ENCODE assay signal across 13 cellular contexts in the genomic region with DNA sequence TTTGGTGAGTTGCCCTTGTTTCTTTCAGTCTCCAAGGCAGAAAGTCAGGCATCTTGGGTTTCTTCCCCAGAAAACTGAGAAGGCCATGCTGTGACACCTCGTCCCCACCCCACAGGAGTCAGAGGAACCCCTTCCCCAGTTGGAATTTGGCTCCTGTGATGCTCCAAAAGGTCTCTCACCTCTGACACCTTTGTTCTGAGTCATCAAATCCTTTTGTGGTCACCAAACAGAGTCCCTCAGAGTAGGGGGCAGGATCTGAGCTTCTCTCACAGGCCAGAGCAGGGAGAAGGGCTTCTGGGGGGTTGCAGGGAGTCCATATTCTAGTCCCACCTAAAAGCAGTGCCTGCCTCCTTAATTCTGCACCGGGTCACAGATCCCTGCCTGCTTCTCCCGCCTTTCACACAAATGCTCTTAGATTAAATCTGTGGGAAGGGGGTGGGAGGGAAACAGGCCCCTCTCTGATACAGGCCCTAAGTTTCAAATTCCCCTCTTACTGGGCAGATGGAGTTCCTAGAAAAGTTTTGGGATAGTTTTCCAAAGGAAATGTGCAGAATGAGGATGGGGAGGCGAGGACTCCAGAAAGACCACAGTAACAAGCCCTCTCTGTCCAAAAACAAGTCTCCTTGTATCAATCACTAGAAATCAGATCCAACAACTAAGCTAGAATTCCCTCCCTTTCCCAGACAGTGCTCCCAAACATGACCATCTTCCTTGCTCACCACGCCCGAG. TPM values are rescaled to one million over a fixed set of nuclear protein-coding genes. Genes with fewer than 3 reads are reported as not detected.
DNase-seq lines count a peak whose midpoint lies in the region; ATAC-seq and TF ChIP-seq lines count a peak whose summit lies in the region.
"Had no signal": no experiment of that assay in that cellular context is flagged by ENCODE, and none has a peak within 500 bp of the region (broad histone marks: within the 10 kb centered on the region; RNA-seq: fewer than 3 reads in every experiment).

No MANE protein-coding gene starts in this region.

- H4K20me1 ChIP-seq in SK-N-SH (ENCODE audit: insufficient read depth): no peaks in the 10 kb centered on the region
- H4K20me1 ChIP-seq in H9 (ENCODE audit: control insufficient read depth, insufficient read depth, insufficient read length): no peaks in the 10 kb centered on the region
- peaks cover 6% of the 10 kb centered on the region for H4K20me1 ChIP-seq in neural progenitor cell (ENCODE audit: low read depth)

- H4K5ac ChIP-seq in H9 (ENCODE audit: insufficient read length, low read depth, low read length): no peak overlapping the region

- 0 out of 4 replicates have a peak overlapping the region, but pooled peaks of 1 of the 2 experiments have one; percentile 73 for H3K4me3 ChIP-seq in SK-N-SH (ENCODE audit: low read depth in 2 of 2, low read length in 1 of 2)
- no peak overlapping the region for H3K4me3 ChIP-seq in neural progenitor cell
- H3K4me3 ChIP-seq: hepatocyte had no signal

- POLR2A ChIA-PET in SK-N-SH (lab: Yijun Ruan, JAX) (no interaction called here), HEK293T (lab: Yijun Ruan, JAX) (interaction anchor here (0.8 to 2.3 kb wide), 4 partner anchors 31 to 61 kb away, joined by 3 to 12 read pairs (median 6); no protein-coding TSS in a partner anchor)

- 30% methylated on average over 6 of the region's 6 CpGs for WGBS in SK-N-SH (ENCODE audit: low lambda C conversion rate)
- WGBS in H9 (ENCODE audit: extremely low coverage, insufficient read length, low lambda C conversion rate): no CpG with 5 or more reads among the region's 6 CpGs

- no peak for TF ChIP-seq EP300 in SK-N-SH (IDR thresholded peaks at IDR 0.05; ENCODE audit: borderline replicate concordance in 1 of 2, low read depth in 1 of 2, low read length in 1 of 2)

- no peak overlapping the region for H3K18ac ChIP-seq in H9 (ENCODE audit: insufficient read length, low read depth, low read length)

- H3K79me2 ChIP-seq in SK-N-SH (ENCODE audit: insufficient read depth): no peaks in the 10 kb centered on the region
- no peaks in the 10 kb centered on the region for H3K79me2 ChIP-seq in H9 (ENCODE audit: insufficient read depth, low read length)
- H3K79me2 ChIP-seq in neural progenitor cell (ENCODE audit: low read depth): no peaks in the 10 kb centered on the region
- H3K79me2 ChIP-seq: hepatocyte had no signal

- H3K9me2 ChIP-seq in SK-N-SH: no peaks in the 10 kb centered on the region

- DNase-seq in SK-N-SH (peak; percentile 32), H9 (no peak), neural progenitor cell (ENCODE audit: low spot score) (no peak), HEK293T (ENCODE audit: extremely low spot score) (no peak), NCI-H82 (lab: John Stamatoyannopoulos, UW) (no peak)
- DNase-seq in central memory CD8-positive, alpha-beta T cell (ENCODE audit: low spot score in 2 of 2): no peak
- DNase-seq: NCI-H2081 treated with DMSO at 0.1 percent for 48 hours had no signal

- H3F3A ChIP-seq in SK-N-SH (replicated peaks; ENCODE audit: insufficient read depth): peaks cover 6% of the 10 kb centered on the region
- H3F3A ChIP-seq in neural progenitor cell (ENCODE audit: low read depth): peaks cover 7% of the 10 kb centered on the region

- no peaks in the 10 kb centered on the region for H3K9me3 Mint-ChIP-seq in H9
- H3K9me3 Mint-ChIP-seq in central memory CD8-positive, alpha-beta T cell: no peaks in the 10 kb centered on the region
- H3K9me3 Mint-ChIP-seq in neural progenitor cell: no peaks in the 10 kb centered on the region

- H2BK20ac ChIP-seq in H9 (ENCODE audit: low read depth, low read length, poor library complexity, severe bottlenecking): no peak overlapping the region

- H3K27me3 ChIP-seq in SK-N-SH (ENCODE audit: insufficient read depth) (peaks cover 59% of the 10 kb centered on the region), H9 (ENCODE audit: insufficient read depth, low read length) (peaks cover 22% of the 10 kb centered on the region; the same call in 1 of the 2 replicates), neural progenitor cell (peaks cover 89% of the 10 kb centered on the region)

- TF ChIP-seq RAD21 in SK-N-SH (IDR thresholded peaks at IDR 0.05; ENCODE audit: low read length): no peak

- H3K4ac ChIP-seq in H9 (ENCODE audit: low read depth, low read length): no peak overlapping the region

- no peak for TF ChIP-seq CTCF in SK-N-SH (IDR thresholded peaks at IDR 0.05)
- TF ChIP-seq CTCF in H9 (conservative IDR thresholded peaks at IDR 0.05): no peak
- TF ChIP-seq CTCF in neural progenitor cell (IDR thresholded peaks at IDR 0.05): no peak

- H3K14ac ChIP-seq in H9 (ENCODE audit: insufficient read depth, low read length): no peak overlapping the region

- H3K9ac ChIP-seq in SK-N-SH (no peak overlapping the region), H9 (ENCODE audit: extremely low read depth, insufficient read length, low read length) (no peak overlapping the region), neural progenitor cell (no peak overlapping the region)

- H2AFZ ChIP-seq in SK-N-SH (ENCODE audit: low read depth) (no peak overlapping the region), H9 (ENCODE audit: low read length) (no peak overlapping the region), neural progenitor cell (replicated peaks) (no peak overlapping the region)
- H2AFZ ChIP-seq: hepatocyte had no signal

- no peak overlapping the region for H2BK5ac ChIP-seq in H9 (ENCODE audit: insufficient read length, low read length)

- H4K8ac ChIP-seq in H9 (replicated peaks; ENCODE audit: insufficient read length, low read depth, low read length): no peak overlapping the region

- H3K27ac Mint-ChIP-seq in H9 (peak overlapping the region in 1 of 3 experiments; percentile 10; a peak in 1 of 7 replicates), neural progenitor cell (no peak overlapping the region)
- H3K27ac Mint-ChIP-seq in central memory CD8-positive, alpha-beta T cell (ENCODE audit: low read depth): peak overlapping the region; percentile 41

- no peak overlapping the region for H2BK12ac ChIP-seq in H9 (ENCODE audit: insufficient read length, low read depth, low read length)

- H3K4me2 ChIP-seq in SK-N-SH (no peak overlapping the region), H9 (ENCODE audit: insufficient read depth, insufficient read length, low read length) (no peak overlapping the region), neural progenitor cell (no peak overlapping the region)

- H4K91ac ChIP-seq in H9 (ENCODE audit: insufficient read length, low read depth, low read length): no peak overlapping the region

- H3K4me1 Mint-ChIP-seq in H9 (peaks cover 20 to 25% of the 10 kb centered on the region in 2 experiments), neural progenitor cell (peaks cover 11% of the 10 kb centered on the region)
- peaks cover 46% of the 10 kb centered on the region for H3K4me1 Mint-ChIP-seq in central memory CD8-positive, alpha-beta T cell

- H3K23me2 ChIP-seq in H9 (ENCODE audit: insufficient read length, low read depth, low read length, poor library complexity, severe bottlenecking): peaks cover 12% of the 10 kb centered on the region

- H3K4me1 ChIP-seq in SK-N-SH (ENCODE audit: control insufficient read depth in 1 of 2, insufficient read depth in 2 of 2, low read depth in 1 of 2, low read length in 1 of 2): peaks cover 0 to 9% of the 10 kb centered on the region in 2 experiments; a peak in 1 of 4 replicates
- H3K4me1 ChIP-seq in H9 (ENCODE audit: insufficient read depth, low read length): no peaks in the 10 kb centered on the region
- H3K4me1 ChIP-seq in neural progenitor cell: peaks cover 6% of the 10 kb centered on the region

- H3K27ac ChIP-seq in SK-N-SH (ENCODE audit: low read depth in 2 of 2, low read length in 1 of 2): no peak overlapping the region
- H3K27ac ChIP-seq in H9 (ENCODE audit: insufficient read length, low read depth, low read length): no peak overlapping the region
- no peak overlapping the region for H3K27ac ChIP-seq in neural progenitor cell
- H3K27ac ChIP-seq: 22Rv1, epithelial cell of prostate, hepatocyte had no signal

- H3K9me3 ChIP-seq in SK-N-SH: no peaks in the 10 kb centered on the region
- no peaks in the 10 kb centered on the region for H3K9me3 ChIP-seq in H9 (ENCODE audit: control insufficient read depth, low read depth, low read length)
- no peaks in the 10 kb centered on the region for H3K9me3 ChIP-seq in neural progenitor cell (ENCODE audit: low read depth)

- H3K27me3 Mint-ChIP-seq in H9 (ENCODE audit: low read depth) (peaks cover 88% of the 10 kb centered on the region), neural progenitor cell (ENCODE audit: insufficient read depth, low read depth) (peaks cover 54% of the 10 kb centered on the region)
- no peaks in the 10 kb centered on the region for H3K27me3 Mint-ChIP-seq in central memory CD8-positive, alpha-beta T cell

- H3K36me3 Mint-ChIP-seq in H9 (ENCODE audit: insufficient read depth in 1 of 3, low read depth in 3 of 3) (no peaks in the 10 kb centered on the region; a peak in 1 of 7 replicates), neural progenitor cell (no peaks in the 10 kb centered on the region)
- peaks cover 7% of the 10 kb centered on the region for H3K36me3 Mint-ChIP-seq in central memory CD8-positive, alpha-beta T cell (ENCODE audit: insufficient read depth)

- no peak overlapping the region for H3K56ac ChIP-seq in H9 (ENCODE audit: insufficient read length, low read depth, low read length)

- H3K36me3 ChIP-seq in SK-N-SH (replicated peaks in 1 of 2; ENCODE audit: control insufficient read depth in 1 of 2, insufficient read depth in 2 of 2, low read length in 1 of 2) (no peaks in the 10 kb centered on the region), neural progenitor cell (no peaks in the 10 kb centered on the region)

- no peak for ATAC-seq in SK-N-SH treated with all-trans-retinoic acid at 6 μM for 48 hours
- ATAC-seq in central memory CD8-positive, alpha-beta T cell (replicated peaks; ENCODE audit: extremely low read depth, poor library complexity, severe bottlenecking): no peak
- no peak for ATAC-seq in GM21576 (IDR thresholded peaks at IDR 0.05; ENCODE audit: unreplicated experiment)
- ATAC-seq: sciatic nerve had no signal

- CTCF ChIA-PET in SK-N-SH (lab: Yijun Ruan, JAX) (interaction anchor here (0.9 to 8.6 kb wide), 13 partner anchors 11 to 244 kb away, joined by 3 to 105 read pairs (median 20); no protein-coding TSS in a partner anchor), HEK293T (lab: Yijun Ruan, JAX) (interaction anchor here (0.6 to 1.1 kb wide), 2 partner anchors 49 to 128 kb away, joined by 3 to 4 read pairs; no protein-coding TSS in a partner anchor)

- no peak overlapping the region for H3T11ph ChIP-seq in H9 (ENCODE audit: low read length)

- H3K23ac ChIP-seq in H9 (ENCODE audit: insufficient read length, low read depth, low read length): no peak overlapping the region

- H3K79me1 ChIP-seq in H9 (ENCODE audit: insufficient read depth, low read depth, low read length, poor library complexity, severe bottlenecking): no peaks in the 10 kb centered on the region

- H2BK15ac ChIP-seq in H9 (ENCODE audit: low read depth, low read length): no peak overlapping the region

- no peak overlapping the region for H2BK120ac ChIP-seq in H9 (ENCODE audit: low read depth, low read length, poor library complexity, severe bottlenecking)

- H3K4me3 Mint-ChIP-seq in H9: peak overlapping the region; percentile 62 to 85; a peak in 4 of 5 replicates
- H3K4me3 Mint-ChIP-seq in central memory CD8-positive, alpha-beta T cell: peak overlapping the region; percentile 82
- H3K4me3 Mint-ChIP-seq in neural progenitor cell: peak overlapping the region; percentile 79

- no peak overlapping the region for H2AK5ac ChIP-seq in H9 (ENCODE audit: insufficient read length, low read length)

RNA-seq across cellular contexts. Expression of a gene that starts 1.3 kb away (rescaled TPM):
- 0.13 TPM in 1 of 2 replicates, not detected in the other for polyA plus RNA-seq in SK-N-SH (2012; rRNA removed)
- 0.03 and 0.05 TPM in 2 replicates for polyA plus RNA-seq in SK-N-SH (2012; cell fraction: cytosol; rRNA removed)
- polyA plus RNA-seq in SK-N-SH (2012; cell fraction: nucleus; rRNA removed): 0.11 and 0.25 TPM in 2 replicates
- 0.31 and 0.63 TPM in 2 replicates for total RNA-seq in H9 (2021)
- total RNA-seq in neural progenitor cell (ENCODE audit: low replicate concordance): 0.06 TPM in 1 of 2 replicates, not detected in the other
- total RNA-seq: hepatocyte had no signal

RNA-seq across cellular contexts. Expression of a gene that starts 18.7 kb away (rescaled TPM):
- polyA plus RNA-seq in SK-N-SH (2012; rRNA removed): 2.8 and 4.7 TPM in 2 replicates
- 1.8 and 2.8 TPM in 2 replicates for polyA plus RNA-seq in SK-N-SH (2012; cell fraction: cytosol; rRNA removed)
- 2.2 and 3.0 TPM in 2 replicates for polyA plus RNA-seq in SK-N-SH (2012; cell fraction: nucleus; rRNA removed)
- total RNA-seq in H9 (2021): 2.1 and 2.4 TPM in 2 replicates
- not detected in 2 replicates for total RNA-seq in neural progenitor cell (ENCODE audit: low replicate concordance)

RNA-seq across cellular contexts. Expression of a gene that starts 18.9 kb away (rescaled TPM):
- 10.4 and 11.0 TPM in 2 replicates for polyA plus RNA-seq in SK-N-SH (2012; rRNA removed)
- polyA plus RNA-seq in SK-N-SH (2012; cell fraction: cytosol; rRNA removed): 11.8 and 12.9 TPM in 2 replicates
- 3.8 and 5.5 TPM in 2 replicates for polyA plus RNA-seq in SK-N-SH (2012; cell fraction: nucleus; rRNA removed)
- total RNA-seq in H9 (2021): 0.42 and 1.1 TPM in 2 replicates
- total RNA-seq in neural progenitor cell (ENCODE audit: low replicate concordance): not detected in 2 replicates
- total RNA-seq: hepatocyte had no signal
- polyA plus RNA-seq: hepatocyte had no signal
